In genomic region chr1:187840557-187840956, GRCh38 we compare ENCODE assay signal across 9 cellular contexts.
"Had no signal": no experiment of that assay in that cellular context is flagged by ENCODE, and none has a peak within 500 bp of the region (broad histone marks: within the 10 kb centered on the region; RNA-seq: fewer than 3 reads in every experiment).

No MANE protein-coding gene starts in this region.

- H3K27ac ChIP-seq: colonic mucosa, upper lobe of left lung had no signal

- H3K36me3 ChIP-seq: colonic mucosa, upper lobe of left lung had no signal

- H3K9me3 ChIP-seq: colonic mucosa, upper lobe of left lung had no signal

- H3K4me3 ChIP-seq: colonic mucosa, upper lobe of left lung had no signal

- H3K27me3 ChIP-seq: colonic mucosa, upper lobe of left lung had no signal

- H3K4me1 ChIP-seq: colonic mucosa, upper lobe of left lung had no signal

- DNase-seq: activated B cell treated with CpG ODN at 0.5 μM for 24 hours; activated CD4-positive, alpha-beta T cell treated with anti-CD3 and anti-CD28 coated beads, Interleukin-2, amount 10 ng/mL, durations not matched to agents 7 days and 5 days; activated T-cell treated with anti-CD3 and anti-CD28 coated beads for 4 hours; colonic mucosa; hypothalamus; nephron progenitor cell; stimulated activated CD4-positive, alpha-beta T cell treated with anti-CD3 and anti-CD28 coated beads, Interleukin-2, amount 100 ng/mL, for 48 hours; stimulated activated naive CD4-positive, alpha-beta T cell treated with Interleukin-2 at 50 U/mL for 16 hours; upper lobe of left lung had no signal
